Comparison of ENCODE assay signal across 11 cellular contexts in genomic region chr17:81865733-81866439, GRCh38. TPM values are rescaled to one million over a fixed set of nuclear protein-coding genes. Genes with fewer than 3 reads are reported as not detected.
DNase-seq lines count a peak whose midpoint lies in the region; ATAC-seq and TF ChIP-seq lines count a peak whose summit lies in the region.
"Had no signal": no experiment of that assay in that cellular context is flagged by ENCODE, and none has a peak within 500 bp of the region (broad histone marks: within the 10 kb centered on the region; RNA-seq: fewer than 3 reads in every experiment).

No MANE protein-coding gene starts in this region.

- no peaks in the 10 kb centered on the region for H3K27me3 ChIP-seq in colonic mucosa

- ATAC-seq in GM19035 (IDR thresholded peaks at IDR 0.05; ENCODE audit: unreplicated experiment) (no peak), HG03432 (IDR thresholded peaks at IDR 0.05; ENCODE audit: unreplicated experiment) (no peak)
- ATAC-seq: GM23338 had no signal

- intact Hi-C loops in colonic mucosa (cut with DNase I): no loop called here

- H3K4me1 ChIP-seq in colonic mucosa: peaks cover 39% of the 10 kb centered on the region

- peak overlapping the region; percentile 48 to 86 for H3K9ac ChIP-seq in colonic mucosa (ENCODE audit: low read depth in 2 of 2, low read length in 2 of 2)

- peak overlapping the region; percentile 66 for H3K27ac Mint-ChIP-seq in osteocyte (ENCODE audit: unreplicated experiment)
- H3K27ac Mint-ChIP-seq: GM23338 had no signal

- TF ChIP-seq CTCF in colonic mucosa (IDR thresholded peaks at IDR 0.05) (no peak), osteocyte (IDR thresholded peaks at IDR 0.05) (no peak), GM10266 (IDR thresholded peaks at IDR 0.05; ENCODE audit: control insufficient read depth, insufficient read depth, low read depth, missing control alignments) (no peak)

- no peaks in the 10 kb centered on the region for H3K27me3 Mint-ChIP-seq in osteocyte (ENCODE audit: unreplicated experiment)

- H3K4me3 Mint-ChIP-seq in osteocyte (ENCODE audit: unreplicated experiment): no peak overlapping the region
- H3K4me3 Mint-ChIP-seq: GM23338 had no signal

- no peaks in the 10 kb centered on the region for H3K9me3 ChIP-seq in colonic mucosa

- H3K36me3 ChIP-seq in colonic mucosa: no peaks in the 10 kb centered on the region

- no peak overlapping the region for H3K4me3 ChIP-seq in colonic mucosa
- H3K4me3 ChIP-seq: GM23338, lung had no signal

- H3K9me3 Mint-ChIP-seq in osteocyte (ENCODE audit: unreplicated experiment): no peaks in the 10 kb centered on the region
- H3K9me3 Mint-ChIP-seq: GM23338 had no signal

- H3K4me1 Mint-ChIP-seq in osteocyte (ENCODE audit: unreplicated experiment): peaks cover 49% of the 10 kb centered on the region

- peaks cover 10% of the 10 kb centered on the region for H3K36me3 Mint-ChIP-seq in osteocyte (ENCODE audit: unreplicated experiment)

- H3K27ac ChIP-seq in colonic mucosa: peak overlapping the region; percentile 80

- DNase-seq in DMS 273 (lab: John Stamatoyannopoulos, UW; ENCODE audit: unreplicated experiment) (peak; percentile 64), DMS 273 treated with DMSO at 0.1 percent for 48 hours (lab: John Stamatoyannopoulos, UW) (no peak), NCI-H69 (lab: John Stamatoyannopoulos, UW) (peak; percentile 36), colonic mucosa (peak; percentile 97), osteocyte (ENCODE audit: extremely low spot score, unreplicated experiment) (no peak), GM10266 (ENCODE audit: extremely low spot score) (no peak)
- DNase-seq: NCI-H1694 treated with DMSO at 0.1 percent for 48 hours had no signal

RNA-seq across cellular contexts. Expression of gene ARHGDIA, which starts 5.3 kb away (rescaled TPM):
- 100 to 1,000 TPM; 407 to 546 TPM for total RNA-seq in colonic mucosa
- total RNA-seq in osteocyte: 430 and 433 TPM in 2 replicates

RNA-seq across cellular contexts. Expression of gene P4HB, which starts 5.6 kb away (rescaled TPM):
- total RNA-seq in colonic mucosa: 1,000 to 10,000 TPM in 1 of 2 donors, 100 to 1,000 TPM in 1; 719 to 1,051 TPM
- 792 and 837 TPM in 2 replicates for total RNA-seq in osteocyte

RNA-seq across cellular contexts. Expression of gene ALYREF, which starts 25.5 kb away (rescaled TPM):
- total RNA-seq in colonic mucosa: 100 to 1,000 TPM in 1 of 2 donors, 10 to 100 TPM in 1; 66.6 to 191 TPM
- total RNA-seq in osteocyte: 72.6 and 78.5 TPM in 2 replicates

RNA-seq across cellular contexts. Expression of gene ANAPC11, which starts 25.6 kb away (rescaled TPM):
- 100 to 1,000 TPM; 106 to 174 TPM for total RNA-seq in colonic mucosa
- total RNA-seq in osteocyte: 119 and 138 TPM in 2 replicates

RNA-seq across cellular contexts. Expression of gene PPP1R27, which starts 31.0 kb away (rescaled TPM):
- total RNA-seq in colonic mucosa (not detected), osteocyte (0.62 TPM in 1 of 2 replicates, not detected in the other)
- total RNA-seq: GM23338, lung had no signal

Comparison
In these comparisons a context has a peak if more than half of its experiments do, and no peak if none do; other contexts are left out.
1. DNase-seq: peak in DMS 273 (single experiment), NCI-H69 (single experiment) and colonic mucosa (single experiment); none in DMS 273 treated with DMSO at 0.1 percent for 48 hours (single experiment), osteocyte (single experiment) and GM10266 (single experiment).